In the genomic region with DNA sequence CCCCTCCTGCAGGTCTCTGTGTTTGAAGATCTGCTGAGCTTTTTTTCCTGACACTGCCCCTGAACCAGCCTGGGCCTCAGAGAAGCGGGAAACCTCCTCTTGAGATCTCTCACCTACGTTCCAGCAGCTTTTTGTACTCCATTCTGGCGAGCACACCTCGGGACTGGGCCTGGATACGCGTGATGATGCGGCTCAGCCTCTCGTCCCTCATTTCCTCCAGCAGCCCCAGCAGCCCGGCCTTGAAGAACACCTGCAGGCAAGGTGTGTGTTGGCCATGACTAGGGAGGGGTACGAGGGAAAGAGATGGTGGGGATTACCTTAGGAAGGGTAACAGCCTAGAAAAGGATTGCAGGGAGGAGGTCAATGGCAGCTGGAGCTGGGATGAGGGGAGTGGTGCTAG, we compare ENCODE assay signal across 1 cellular context.
TF ChIP-seq lines count a peak whose summit lies in the region.

No MANE protein-coding gene starts in this region.

TF ChIP-seq in GM23338, 12 proteins besides CTCF, POLR2A, EP300 and RAD21:
- TF ChIP-seq, protein P1, sequence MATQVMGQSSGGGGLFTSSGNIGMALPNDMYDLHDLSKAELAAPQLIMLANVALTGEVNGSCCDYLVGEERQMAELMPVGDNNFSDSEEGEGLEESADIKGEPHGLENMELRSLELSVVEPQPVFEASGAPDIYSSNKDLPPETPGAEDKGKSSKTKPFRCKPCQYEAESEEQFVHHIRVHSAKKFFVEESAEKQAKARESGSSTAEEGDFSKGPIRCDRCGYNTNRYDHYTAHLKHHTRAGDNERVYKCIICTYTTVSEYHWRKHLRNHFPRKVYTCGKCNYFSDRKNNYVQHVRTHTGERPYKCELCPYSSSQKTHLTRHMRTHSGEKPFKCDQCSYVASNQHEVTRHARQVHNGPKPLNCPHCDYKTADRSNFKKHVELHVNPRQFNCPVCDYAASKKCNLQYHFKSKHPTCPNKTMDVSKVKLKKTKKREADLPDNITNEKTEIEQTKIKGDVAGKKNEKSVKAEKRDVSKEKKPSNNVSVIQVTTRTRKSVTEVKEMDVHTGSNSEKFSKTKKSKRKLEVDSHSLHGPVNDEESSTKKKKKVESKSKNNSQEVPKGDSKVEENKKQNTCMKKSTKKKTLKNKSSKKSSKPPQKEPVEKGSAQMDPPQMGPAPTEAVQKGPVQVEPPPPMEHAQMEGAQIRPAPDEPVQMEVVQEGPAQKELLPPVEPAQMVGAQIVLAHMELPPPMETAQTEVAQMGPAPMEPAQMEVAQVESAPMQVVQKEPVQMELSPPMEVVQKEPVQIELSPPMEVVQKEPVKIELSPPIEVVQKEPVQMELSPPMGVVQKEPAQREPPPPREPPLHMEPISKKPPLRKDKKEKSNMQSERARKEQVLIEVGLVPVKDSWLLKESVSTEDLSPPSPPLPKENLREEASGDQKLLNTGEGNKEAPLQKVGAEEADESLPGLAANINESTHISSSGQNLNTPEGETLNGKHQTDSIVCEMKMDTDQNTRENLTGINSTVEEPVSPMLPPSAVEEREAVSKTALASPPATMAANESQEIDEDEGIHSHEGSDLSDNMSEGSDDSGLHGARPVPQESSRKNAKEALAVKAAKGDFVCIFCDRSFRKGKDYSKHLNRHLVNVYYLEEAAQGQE (IDR thresholded peaks at IDR 0.05; ENCODE audit: unreplicated experiment): no peak
- TF ChIP-seq CREB1 (CRISPR knock-in tag; IDR thresholded peaks at IDR 0.05; ENCODE audit: low read depth) (no peak), EZH2phosphoT487 (IDR thresholded peaks at IDR 0.05; ENCODE audit: unreplicated experiment) (no peak), POLR2AphosphoS5 (IDR thresholded peaks at IDR 0.05; ENCODE audit: low read depth) (no peak), EZH2 (IDR thresholded peaks at IDR 0.05; ENCODE audit: low read depth, unreplicated experiment) (no peak), JUNB (IDR thresholded peaks at IDR 0.05; ENCODE audit: unreplicated experiment) (no peak), NANOG (IDR thresholded peaks at IDR 0.05; ENCODE audit: borderline replicate concordance) (no peak), ZNF114 (CRISPR knock-in tag; IDR thresholded peaks at IDR 0.05) (no peak), ZNF331 (CRISPR knock-in tag; IDR thresholded peaks at IDR 0.05; ENCODE audit: low read depth) (no peak), STAT1 (IDR thresholded peaks at IDR 0.05; ENCODE audit: unreplicated experiment) (no peak)
- TF ChIP-seq, protein P2, sequence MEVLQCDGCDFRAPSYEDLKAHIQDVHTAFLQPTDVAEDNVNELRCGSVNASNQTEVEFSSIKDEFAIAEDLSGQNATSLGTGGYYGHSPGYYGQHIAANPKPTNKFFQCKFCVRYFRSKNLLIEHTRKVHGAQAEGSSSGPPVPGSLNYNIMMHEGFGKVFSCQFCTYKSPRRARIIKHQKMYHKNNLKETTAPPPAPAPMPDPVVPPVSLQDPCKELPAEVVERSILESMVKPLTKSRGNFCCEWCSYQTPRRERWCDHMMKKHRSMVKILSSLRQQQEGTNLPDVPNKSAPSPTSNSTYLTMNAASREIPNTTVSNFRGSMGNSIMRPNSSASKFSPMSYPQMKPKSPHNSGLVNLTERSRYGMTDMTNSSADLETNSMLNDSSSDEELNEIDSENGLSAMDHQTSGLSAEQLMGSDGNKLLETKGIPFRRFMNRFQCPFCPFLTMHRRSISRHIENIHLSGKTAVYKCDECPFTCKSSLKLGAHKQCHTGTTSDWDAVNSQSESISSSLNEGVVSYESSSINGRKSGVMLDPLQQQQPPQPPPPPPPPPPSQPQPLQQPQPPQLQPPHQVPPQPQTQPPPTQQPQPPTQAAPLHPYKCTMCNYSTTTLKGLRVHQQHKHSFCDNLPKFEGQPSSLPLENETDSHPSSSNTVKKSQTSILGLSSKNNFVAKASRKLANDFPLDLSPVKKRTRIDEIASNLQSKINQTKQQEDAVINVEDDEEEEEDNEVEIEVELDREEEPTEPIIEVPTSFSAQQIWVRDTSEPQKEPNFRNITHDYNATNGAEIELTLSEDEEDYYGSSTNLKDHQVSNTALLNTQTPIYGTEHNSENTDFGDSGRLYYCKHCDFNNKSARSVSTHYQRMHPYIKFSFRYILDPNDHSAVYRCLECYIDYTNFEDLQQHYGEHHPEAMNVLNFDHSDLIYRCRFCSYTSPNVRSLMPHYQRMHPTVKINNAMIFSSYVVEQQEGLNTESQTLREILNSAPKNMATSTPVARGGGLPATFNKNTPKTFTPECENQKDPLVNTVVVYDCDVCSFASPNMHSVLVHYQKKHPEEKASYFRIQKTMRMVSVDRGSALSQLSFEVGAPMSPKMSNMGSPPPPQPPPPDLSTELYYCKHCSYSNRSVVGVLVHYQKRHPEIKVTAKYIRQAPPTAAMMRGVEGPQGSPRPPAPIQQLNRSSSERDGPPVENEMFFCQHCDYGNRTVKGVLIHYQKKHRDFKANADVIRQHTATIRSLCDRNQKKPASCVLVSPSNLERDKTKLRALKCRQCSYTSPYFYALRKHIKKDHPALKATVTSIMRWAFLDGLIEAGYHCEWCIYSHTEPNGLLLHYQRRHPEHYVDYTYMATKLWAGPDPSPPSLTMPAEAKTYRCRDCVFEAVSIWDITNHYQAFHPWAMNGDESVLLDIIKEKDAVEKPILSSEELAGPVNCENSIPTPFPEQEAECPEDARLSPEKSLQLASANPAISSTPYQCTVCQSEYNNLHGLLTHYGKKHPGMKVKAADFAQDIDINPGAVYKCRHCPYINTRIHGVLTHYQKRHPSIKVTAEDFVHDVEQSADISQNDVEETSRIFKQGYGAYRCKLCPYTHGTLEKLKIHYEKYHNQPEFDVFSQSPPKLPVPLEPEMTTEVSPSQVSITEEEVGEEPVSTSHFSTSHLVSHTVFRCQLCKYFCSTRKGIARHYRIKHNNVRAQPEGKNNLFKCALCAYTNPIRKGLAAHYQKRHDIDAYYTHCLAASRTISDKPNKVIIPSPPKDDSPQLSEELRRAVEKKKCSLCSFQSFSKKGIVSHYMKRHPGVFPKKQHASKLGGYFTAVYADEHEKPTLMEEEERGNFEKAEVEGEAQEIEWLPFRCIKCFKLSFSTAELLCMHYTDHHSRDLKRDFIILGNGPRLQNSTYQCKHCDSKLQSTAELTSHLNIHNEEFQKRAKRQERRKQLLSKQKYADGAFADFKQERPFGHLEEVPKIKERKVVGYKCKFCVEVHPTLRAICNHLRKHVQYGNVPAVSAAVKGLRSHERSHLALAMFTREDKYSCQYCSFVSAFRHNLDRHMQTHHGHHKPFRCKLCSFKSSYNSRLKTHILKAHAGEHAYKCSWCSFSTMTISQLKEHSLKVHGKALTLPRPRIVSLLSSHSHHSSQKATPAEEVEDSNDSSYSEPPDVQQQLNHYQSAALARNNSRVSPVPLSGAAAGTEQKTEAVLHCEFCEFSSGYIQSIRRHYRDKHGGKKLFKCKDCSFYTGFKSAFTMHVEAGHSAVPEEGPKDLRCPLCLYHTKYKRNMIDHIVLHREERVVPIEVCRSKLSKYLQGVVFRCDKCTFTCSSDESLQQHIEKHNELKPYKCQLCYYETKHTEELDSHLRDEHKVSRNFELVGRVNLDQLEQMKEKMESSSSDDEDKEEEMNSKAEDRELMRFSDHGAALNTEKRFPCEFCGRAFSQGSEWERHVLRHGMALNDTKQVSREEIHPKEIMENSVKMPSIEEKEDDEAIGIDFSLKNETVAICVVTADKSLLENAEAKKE (CRISPR knock-in tag; IDR thresholded peaks at IDR 0.05): no peak
- TF ChIP-seq, protein P3, sequence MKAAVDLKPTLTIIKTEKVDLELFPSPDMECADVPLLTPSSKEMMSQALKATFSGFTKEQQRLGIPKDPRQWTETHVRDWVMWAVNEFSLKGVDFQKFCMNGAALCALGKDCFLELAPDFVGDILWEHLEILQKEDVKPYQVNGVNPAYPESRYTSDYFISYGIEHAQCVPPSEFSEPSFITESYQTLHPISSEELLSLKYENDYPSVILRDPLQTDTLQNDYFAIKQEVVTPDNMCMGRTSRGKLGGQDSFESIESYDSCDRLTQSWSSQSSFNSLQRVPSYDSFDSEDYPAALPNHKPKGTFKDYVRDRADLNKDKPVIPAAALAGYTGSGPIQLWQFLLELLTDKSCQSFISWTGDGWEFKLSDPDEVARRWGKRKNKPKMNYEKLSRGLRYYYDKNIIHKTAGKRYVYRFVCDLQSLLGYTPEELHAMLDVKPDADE (IDR thresholded peaks at IDR 0.05): no peak
